In genomic region chr10:73697675-73698159, GRCh38 we compare ENCODE assay signal across 1 cellular context. TPM values are rescaled to one million over a fixed set of nuclear protein-coding genes. Genes with fewer than 3 reads are reported as not detected.
"Had no signal": no experiment of that assay in that cellular context is flagged by ENCODE, and none has a peak within 500 bp of the region (broad histone marks: within the 10 kb centered on the region; RNA-seq: fewer than 3 reads in every experiment).

TSS of gene AGAP5 (minus strand) at chr10:73698109. CDS start at chr10:73697755, 354 bp downstream.

RNA-seq across cellular contexts. Expression of gene AGAP5, which starts in this region (rescaled TPM):
- total RNA-seq: RPMI7951 had no signal
